ENCODE assay signal across 14 cellular contexts in the genomic region with DNA sequence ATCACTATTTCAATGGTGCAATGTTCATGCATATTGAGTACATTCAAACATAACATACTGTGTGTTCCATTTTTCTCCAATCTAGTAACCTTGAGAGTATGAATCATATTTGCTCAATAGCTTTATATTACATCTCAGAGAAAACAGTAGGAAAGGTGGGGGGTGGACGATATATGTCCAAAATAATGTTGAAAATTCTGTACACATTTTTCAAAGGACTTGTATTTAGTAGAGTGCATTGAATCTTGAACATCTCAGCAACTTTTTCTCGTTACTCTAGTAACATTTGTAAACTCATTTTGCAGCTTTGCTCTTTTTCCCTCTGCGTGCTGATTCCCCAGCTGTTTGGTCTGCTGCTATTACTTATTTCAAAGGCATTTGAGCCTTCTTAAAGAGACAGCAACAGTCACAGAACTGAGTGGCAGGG.
DNase-seq lines count a peak whose midpoint lies in the region; ATAC-seq and TF ChIP-seq lines count a peak whose summit lies in the region.
"Had no signal": no experiment of that assay in that cellular context is flagged by ENCODE, and none has a peak within 500 bp of the region (broad histone marks: within the 10 kb centered on the region; RNA-seq: fewer than 3 reads in every experiment).

No MANE protein-coding gene starts in this region.

- no peaks in the 10 kb centered on the region for H3K36me3 ChIP-seq in IMR-90 (ENCODE audit: control insufficient read depth, insufficient read depth, low read length)
- no peaks in the 10 kb centered on the region for H3K36me3 ChIP-seq in prostate gland
- H3K36me3 ChIP-seq in testis (ENCODE audit: low read depth, missing control alignments), result no peaks in the 10 kb centered on the region

- no peaks in the 10 kb centered on the region for H3K27me3 ChIP-seq in AG04450 (ENCODE audit: control insufficient read depth, insufficient read depth, low read length)
- no peaks in the 10 kb centered on the region for H3K27me3 ChIP-seq in IMR-90 (ENCODE audit: control insufficient read depth, insufficient read depth, low read length)
- H3K27me3 ChIP-seq in prostate gland (replicated peaks; ENCODE audit: insufficient read depth), result no peaks in the 10 kb centered on the region
- H3K27me3 ChIP-seq in testis, result no peaks in the 10 kb centered on the region

- no peak overlapping the region for H3K18ac ChIP-seq in IMR-90 (ENCODE audit: low read depth, low read length)

- H3K27ac ChIP-seq in AG04450 (ENCODE audit: low read depth, low read length) (no peak overlapping the region), IMR-90 (ENCODE audit: insufficient read depth, low read length) (no peak overlapping the region), prostate gland (no peak overlapping the region), testis (no peak overlapping the region)

- no peaks in the 10 kb centered on the region for H3K79me1 ChIP-seq in IMR-90 (ENCODE audit: low read depth in 1 of 2, low read length in 2 of 2)

- TF ChIP-seq POLR2A in IMR-90 (IDR thresholded peaks at IDR 0.05; ENCODE audit: low read depth, low read length) (no peak), prostate gland (IDR thresholded peaks at IDR 0.05) (no peak), testis (IDR thresholded peaks at IDR 0.05) (no peak)

- no peak overlapping the region for H2BK120ac ChIP-seq in IMR-90 (ENCODE audit: low read depth, low read length)

- no peak overlapping the region for H2AFZ ChIP-seq in IMR-90 (replicated peaks; ENCODE audit: low read length, poor library complexity)

- H2AK9ac ChIP-seq in IMR-90 (replicated peaks; ENCODE audit: low read depth, low read length, poor library complexity), result no peak overlapping the region

- H3K9me1 ChIP-seq in IMR-90 (ENCODE audit: insufficient read depth, low read length), result no peaks in the 10 kb centered on the region

- intact Hi-C loops in IMR-90 (cut with micrococcal nuclease), result no loop called here
- intact Hi-C loops in prostate gland (cut with DNase I), result no loop called here
- intact Hi-C loops in testis (cut with DNase I; ENCODE audit: low total_unique reads), result no loop called here

- DNase-seq in AG04450 (ENCODE audit: low read depth, low spot score) (peak; percentile 32), IMR-90 (peak; percentile 53), brain pericyte (ENCODE audit: low read depth, low spot score) (peak; percentile 37), kidney tubule cell (ENCODE audit: low spot score) (peak; percentile 46), 8988T (no peak), prostate gland (ENCODE audit: low spot score) (no peak), testis (no peak), OCI-M2 (lab: John Stamatoyannopoulos, UW; ENCODE audit: unreplicated experiment) (no peak)
- DNase-seq: amygdala; C1 segment of cervical spinal cord; NCI-H1105; NCI-H748 treated with DMSO at 0.1 percent for 48 hours; stimulated activated CD4-positive, alpha-beta T cell treated with anti-CD3 and anti-CD28 coated beads, Interleukin-4, amount 100 ng/mL, for 4 hours; stimulated activated naive CD4-positive, alpha-beta T cell treated with Interleukin-2 at 50 U/mL for 16 hours had no signal

- H4K8ac ChIP-seq in IMR-90 (ENCODE audit: low read depth in 2 of 2, low read length in 2 of 2), result no peak overlapping the region

- no peak overlapping the region for H2BK15ac ChIP-seq in IMR-90 (ENCODE audit: low read depth, low read length)

- H3K9me3 ChIP-seq in AG04450 (ENCODE audit: control insufficient read depth, insufficient read depth, low read length) (no peaks in the 10 kb centered on the region), IMR-90 (ENCODE audit: control insufficient read depth, insufficient read depth, low read length) (no peaks in the 10 kb centered on the region), prostate gland (no peaks in the 10 kb centered on the region), testis (no peaks in the 10 kb centered on the region)

- ATAC-seq in IMR-90 (ENCODE audit: low read depth), result peak; percentile 92

- POLR2A ChIA-PET in AG04450 (lab: Yijun Ruan, JAX), result no interaction called here
- POLR2A ChIA-PET in IMR-90 (lab: Charles Lee; ENCODE audit: unreplicated experiment), result no interaction called here

- no peak overlapping the region for H3K14ac ChIP-seq in IMR-90 (replicated peaks; ENCODE audit: low read depth, low read length)

- H3K9ac ChIP-seq in IMR-90 (ENCODE audit: low read depth, low read length), result no peak overlapping the region

- WGBS in IMR-90 (ENCODE audit: extremely low coverage in 2 of 2, insufficient read length in 1 of 2), 2 experiments, result no CpG with 5 or more reads among the region's 3 CpGs
- WGBS in prostate gland, result 36% methylated on average over 3 of the region's 3 CpGs
- WGBS in testis, 2 donors, result 45 to 51% methylated on average over 3 of the region's 3 CpGs

- H2BK20ac ChIP-seq in IMR-90 (ENCODE audit: low read depth, low read length), result no peak overlapping the region

- H2AK5ac ChIP-seq in IMR-90 (ENCODE audit: low read depth, low read length), result no peak overlapping the region

- TF ChIP-seq RAD21 in IMR-90 (IDR thresholded peaks at IDR 0.05; ENCODE audit: low read length), result no peak

- BruUV-seq in IMR-90 (replicated peaks; lab: Mats Ljungman, UMichigan), result no TSS peak

- H3K4ac ChIP-seq in IMR-90 (ENCODE audit: low read depth, low read length), result no peak overlapping the region

- H3K4me3 ChIP-seq in AG04450 (ENCODE audit: low read depth, low read length) (no peak overlapping the region), IMR-90 (ENCODE audit: insufficient read depth, low read depth, low read length) (no peak overlapping the region), prostate gland (no peak overlapping the region), testis (no peak overlapping the region)

- no peak overlapping the region for H3K23ac ChIP-seq in IMR-90 (ENCODE audit: low read depth, low read length)

- H4K91ac ChIP-seq in IMR-90 (ENCODE audit: insufficient read depth, low read depth, low read length), result no peak overlapping the region

- H3K56ac ChIP-seq in IMR-90 (ENCODE audit: extremely low read depth, insufficient read depth, low read length), result no peak overlapping the region

- H3K4me1 ChIP-seq in IMR-90 (ENCODE audit: control insufficient read depth, insufficient read depth, low read length), result no peaks in the 10 kb centered on the region
- no peaks in the 10 kb centered on the region for H3K4me1 ChIP-seq in prostate gland (replicated peaks)
- H3K4me1 ChIP-seq in testis, result no peaks in the 10 kb centered on the region

- CTCF ChIA-PET in AG04450 (lab: Charles Lee), result interaction anchor here (0.7 kb wide), 1 partner anchor 521 kb away, joined by 3 read pairs; no protein-coding TSS in a partner anchor
- CTCF ChIA-PET in IMR-90 (lab: Yijun Ruan, JAX), result no interaction called here

- no peaks in the 10 kb centered on the region for H4K20me1 ChIP-seq in IMR-90 (ENCODE audit: insufficient read depth, low read length)

- no peak overlapping the region for H4K5ac ChIP-seq in IMR-90 (ENCODE audit: low read depth, low read length)

- in situ Hi-C loops in IMR-90 (cut with MboI; ENCODE audit: low sequenced_read_pairs), result no loop called here

- dilution Hi-C loops in IMR-90 (cut with HindIII; ENCODE audit: low sequenced_read_pairs, unreplicated experiment), result no loop called here

- TF ChIP-seq CTCF in AG04450 (IDR thresholded peaks at IDR 0.05; ENCODE audit: low read depth, low read length) (no peak), IMR-90 (conservative IDR thresholded peaks at IDR 0.05; ENCODE audit: low read depth, low read length) (no peak), prostate gland (IDR thresholded peaks at IDR 0.05) (no peak), testis (IDR thresholded peaks at IDR 0.05) (no peak)

- H3K4me2 ChIP-seq in IMR-90 (ENCODE audit: low read depth, low read length), result peak overlapping the region; percentile 40

- no peak overlapping the region for H2BK5ac ChIP-seq in IMR-90 (ENCODE audit: low read depth, low read length, poor library complexity, severe bottlenecking)

TF ChIP-seq in IMR-90, 13 proteins besides CTCF, POLR2A, EP300 and RAD21:
- TF ChIP-seq FOS (IDR thresholded peaks at IDR 0.05; ENCODE audit: low read depth, low read length) (no peak), BHLHE40 (IDR thresholded peaks at IDR 0.05; ENCODE audit: low read depth, low read length) (no peak), CEBPB (IDR thresholded peaks at IDR 0.05; ENCODE audit: low read depth, low read length) (peak; percentile 65), NFE2L2 (IDR thresholded peaks at IDR 0.05; ENCODE audit: low read depth, low read length) (no peak), MAZ (IDR thresholded peaks at IDR 0.05; ENCODE audit: borderline replicate concordance, low read depth, low read length) (no peak), CHD1 (IDR thresholded peaks at IDR 0.05; ENCODE audit: low read depth, low read length) (no peak)
- TF ChIP-seq, protein P1, sequence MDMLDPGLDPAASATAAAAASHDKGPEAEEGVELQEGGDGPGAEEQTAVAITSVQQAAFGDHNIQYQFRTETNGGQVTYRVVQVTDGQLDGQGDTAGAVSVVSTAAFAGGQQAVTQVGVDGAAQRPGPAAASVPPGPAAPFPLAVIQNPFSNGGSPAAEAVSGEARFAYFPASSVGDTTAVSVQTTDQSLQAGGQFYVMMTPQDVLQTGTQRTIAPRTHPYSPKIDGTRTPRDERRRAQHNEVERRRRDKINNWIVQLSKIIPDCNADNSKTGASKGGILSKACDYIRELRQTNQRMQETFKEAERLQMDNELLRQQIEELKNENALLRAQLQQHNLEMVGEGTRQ (IDR thresholded peaks at IDR 0.05; ENCODE audit: low read depth, low read length), result no peak
TF ChIP-seq in IMR-90: peak in this region for 1.

Comparison
In these comparisons a context has a peak if more than half of its experiments do, and no peak if none do; other contexts are left out.
1. DNase-seq: peak in AG04450 (single experiment), IMR-90 (single experiment), brain pericyte (single experiment) and kidney tubule cell (single experiment); none in 8988T (single experiment), prostate gland (single experiment), testis (single experiment) and OCI-M2 (single experiment).